In genomic region chr1:99850458-99850974, GRCh38 we compare ENCODE assay signal across 8 cellular contexts. TPM values are rescaled to one million over a fixed set of nuclear protein-coding genes. Genes with fewer than 3 reads are reported as not detected.
DNase-seq lines count a peak whose midpoint lies in the region; ATAC-seq and TF ChIP-seq lines count a peak whose summit lies in the region.

No MANE protein-coding gene starts in this region.

- no peaks in the 10 kb centered on the region for H3K9me3 ChIP-seq in Caco-2
- H3K9me3 ChIP-seq in mucosa of rectum (ENCODE audit: control insufficient read depth in 2 of 2, low read length in 2 of 2), result no peaks in the 10 kb centered on the region

- peak; percentile 21 for ATAC-seq in GM21576 (IDR thresholded peaks at IDR 0.05; ENCODE audit: unreplicated experiment)

- no peaks in the 10 kb centered on the region for H3K27me3 ChIP-seq in Caco-2 (replicated peaks; ENCODE audit: control insufficient read depth, insufficient read depth, low read length)
- H3K27me3 ChIP-seq in dorsolateral prefrontal cortex, result no peaks in the 10 kb centered on the region
- H3K27me3 ChIP-seq in mucosa of rectum (ENCODE audit: control insufficient read depth in 2 of 2, insufficient read depth in 2 of 2, low read length in 2 of 2), result no peaks in the 10 kb centered on the region

- no peak for DNase-seq in Caco-2
- DNase-seq in NCI-H526 treated with DMSO at 0.1 percent for 48 hours (lab: John Stamatoyannopoulos, UW), result peak; percentile 59
- DNase-seq in dorsolateral prefrontal cortex, result peak in 1 of 10 donors; percentile 23
- no peak for DNase-seq in activated effector memory CD4-positive, alpha-beta T cell treated with Interleukin-2 at 50 U/mL for 16 hours
- no peak for DNase-seq in COLO829 (ENCODE audit: low spot score)
- no peak for DNase-seq in AG08396 (ENCODE audit: low spot score)

- TF ChIP-seq CTCF in Caco-2 (IDR thresholded peaks at IDR 0.05; ENCODE audit: insufficient read depth in 1 of 2, low read depth in 1 of 2, low read length in 1 of 2, severe bottlenecking in 1 of 2, unreplicated experiment in 1 of 2) (no peak), dorsolateral prefrontal cortex (IDR thresholded peaks at IDR 0.05 in 54 of 56, conservative IDR thresholded peaks at IDR 0.05 in 2 of 56; ENCODE audit: low read depth in 1 of 56, partially characterized antibody in 56 of 56) (no peak)

- POLR2A ChIA-PET in Caco-2 (lab: Charles Lee), result interaction anchor here (0.6 kb wide), 1 partner anchor 84 kb away, joined by 3 read pairs; the partner anchor contains the start of gene FRRS1

- peak overlapping the region; percentile 95 for H3K4me3 Mint-ChIP-seq in Caco-2 (ENCODE audit: unreplicated experiment)

- intact Hi-C loops in Caco-2 (cut with micrococcal nuclease; ENCODE audit: unreplicated experiment), result loop anchor here (1.0 kb wide), 2 partner anchors 14 to 42 kb away; no protein-coding TSS in a partner anchor
- intact Hi-C loops in dorsolateral prefrontal cortex (cut with DNase I), result loop anchor here in 1 of 2 donors (2.0 kb wide), 1 partner anchor 188 kb away; a partner anchor contains a TSS

- peaks cover 42% of the 10 kb centered on the region for H3K36me3 Mint-ChIP-seq in Caco-2 (ENCODE audit: insufficient read depth, unreplicated experiment)

- H3K4me3 ChIP-seq in Caco-2 (ENCODE audit: low read depth, low read length) (peak overlapping the region; percentile 83), dorsolateral prefrontal cortex (peak overlapping the region; percentile 58 to 96 (median 86)), mucosa of rectum (ENCODE audit: low read length in 2 of 2) (peak overlapping the region; percentile 83 to 97)

- H3K27ac ChIP-seq in dorsolateral prefrontal cortex (peak overlapping the region in 56 of 59 donors; percentile 6 to 94 (median 85)), mucosa of rectum (ENCODE audit: low read depth in 2 of 2, low read length in 2 of 2) (peak overlapping the region; percentile 89 to 91)

- no TSS peak for BruUV-seq in Caco-2 (replicated peaks; lab: Mats Ljungman, UMichigan)

- H3K4me1 ChIP-seq in Caco-2 (0 out of 2 replicates have a peak, but pooled peaks cover 4% of the 10 kb centered on the region), mucosa of rectum (ENCODE audit: control insufficient read depth in 2 of 2, insufficient read depth in 2 of 2, low read length in 2 of 2) (peaks cover 5 to 7% of the 10 kb centered on the region in 2 donors)

- no peaks in the 10 kb centered on the region for H3K27me3 Mint-ChIP-seq in Caco-2 (ENCODE audit: insufficient read depth, unreplicated experiment)

- peak overlapping the region; percentile 93 for H3K27ac Mint-ChIP-seq in Caco-2 (ENCODE audit: unreplicated experiment)

- H3K36me3 ChIP-seq in Caco-2 (ENCODE audit: control insufficient read depth, insufficient read depth, low read length) (no peaks in the 10 kb centered on the region), mucosa of rectum (ENCODE audit: control insufficient read depth in 2 of 2, insufficient read depth in 2 of 2, low read length in 2 of 2) (peaks cover 0 to 7% of the 10 kb centered on the region in 2 donors)

- peaks cover 24% of the 10 kb centered on the region for H3K4me1 Mint-ChIP-seq in Caco-2 (ENCODE audit: low read depth, unreplicated experiment)

- H3K9me3 Mint-ChIP-seq in Caco-2 (ENCODE audit: unreplicated experiment), result no peaks in the 10 kb centered on the region

- CTCF ChIA-PET in Caco-2 (lab: Charles Lee), result no interaction called here

- H3K9ac ChIP-seq in mucosa of rectum (ENCODE audit: low read depth in 1 of 2, low read length in 2 of 2), result peak overlapping the region; percentile 87 to 90

RNA-seq across cellular contexts. Expression of gene AGL, which starts 0.4 kb away (rescaled TPM):
- total RNA-seq in Caco-2 (2022), result 23.6 and 24.2 TPM in 2 replicates
- total RNA-seq in dorsolateral prefrontal cortex, result 10 to 100 TPM; 11.7 to 30.2 (median 20.9) TPM
